ENCODE assay signal across 9 cellular contexts in genomic region chr17:31581491-31581890, GRCh38.
DNase-seq lines count a peak whose midpoint lies in the region; ATAC-seq, FAIRE-seq and TF ChIP-seq lines count a peak whose summit lies in the region.
"Had no signal": no experiment of that assay in that cellular context is flagged by ENCODE, and none has a peak within 500 bp of the region (broad histone marks: within the 10 kb centered on the region; RNA-seq: fewer than 3 reads in every experiment).

No MANE protein-coding gene starts in this region.

- H3K27me3 ChIP-seq in Panc1 (ENCODE audit: control insufficient read depth, insufficient read depth, low read length) = no peaks in the 10 kb centered on the region
- no peaks in the 10 kb centered on the region for H3K27me3 ChIP-seq in endothelial cell of umbilical vein (ENCODE audit: control insufficient read depth in 2 of 2, insufficient read depth in 2 of 2, low read length in 2 of 2)
- H3K27me3 ChIP-seq in muscle layer of colon (ENCODE audit: control insufficient read depth in 1 of 2, insufficient read depth in 2 of 2, low read length in 2 of 2) = no peaks in the 10 kb centered on the region
- H3K27me3 ChIP-seq in upper lobe of left lung = no peaks in the 10 kb centered on the region

- FAIRE-seq in endothelial cell of umbilical vein (lab: Jason Lieb, UNC) = peak; percentile 93

- H3K9me1 ChIP-seq in endothelial cell of umbilical vein (replicated peaks; ENCODE audit: control insufficient read depth, extremely low read depth, insufficient read depth, low read length) = no peaks in the 10 kb centered on the region

- POLR2A ChIA-PET in Panc1 (lab: Charles Lee) = interaction anchor here (0.5 to 1.0 kb wide), 2 partner anchors 17 to 28 kb away, joined by 3 to 7 read pairs; no protein-coding TSS in a partner anchor
- POLR2A ChIA-PET in endothelial cell of umbilical vein (lab: Charles Lee) = interaction anchor here (0.9 to 1.8 kb wide), 2 partner anchors 20 to 247 kb away, joined by 3 to 8 read pairs; no protein-coding TSS in a partner anchor

- H3K9ac ChIP-seq in endothelial cell of umbilical vein (replicated peaks; ENCODE audit: extremely low read depth, insufficient read depth, low read length) (peak overlapping the region; percentile 26), muscle layer of colon (ENCODE audit: low read length) (peak overlapping the region; percentile 27)
- H3K9ac ChIP-seq: KMS-11 had no signal

- TF ChIP-seq POLR2A in endothelial cell of umbilical vein (IDR thresholded peaks at IDR 0.05; ENCODE audit: low read depth, low read length) (no peak), upper lobe of left lung (IDR thresholded peaks at IDR 0.05) (no peak)

- H3K79me2 ChIP-seq in endothelial cell of umbilical vein (ENCODE audit: control insufficient read depth, insufficient read depth, low read length) = peaks cover 4% of the 10 kb centered on the region

- peak overlapping the region; percentile 33 for H3K4me2 ChIP-seq in endothelial cell of umbilical vein (ENCODE audit: insufficient read depth, low read length)
- H3K4me2 ChIP-seq: KMS-11 had no signal

- no peak for TF ChIP-seq CTCF in Panc1 (IDR thresholded peaks at IDR 0.05)
- no peak for TF ChIP-seq CTCF in endothelial cell of umbilical vein (IDR thresholded peaks at IDR 0.05; ENCODE audit: extremely low read depth in 1 of 2, insufficient read depth in 1 of 2, low read depth in 1 of 2, low read length in 2 of 2)
- no peak for TF ChIP-seq CTCF in upper lobe of left lung (IDR thresholded peaks at IDR 0.05)

- peak overlapping the region; percentile 84 for H3K27ac ChIP-seq in Panc1 (ENCODE audit: low read length)
- H3K27ac ChIP-seq in endothelial cell of umbilical vein (ENCODE audit: insufficient read depth, low read depth, low read length) = peak overlapping the region; percentile 59
- peak overlapping the region; percentile 79 for H3K27ac ChIP-seq in muscle layer of colon (ENCODE audit: low read depth, low read length)
- peak overlapping the region; percentile 79 to 89 (median 87) for H3K27ac ChIP-seq in upper lobe of left lung
- H3K27ac ChIP-seq: KMS-11 had no signal

- dilution Hi-C loops in endothelial cell of umbilical vein (cut with MboI; ENCODE audit: extremely low pct_ligation_motif_present, low sequenced_read_pairs) = no loop called here

- H3K4me3 ChIP-seq in Panc1 (ENCODE audit: low read depth in 2 of 2, low read length in 2 of 2) (no peak overlapping the region), endothelial cell of umbilical vein (replicated peaks in 1 of 3; ENCODE audit: insufficient read depth in 1 of 3, low read depth in 1 of 3, low read length in 3 of 3) (no peak overlapping the region), muscle layer of colon (ENCODE audit: low read depth in 1 of 2, low read length in 2 of 2) (peak overlapping the region in 1 of 2 donors; percentile 56), upper lobe of left lung (peak overlapping the region in 3 of 4 donors; percentile 21 to 37 (median 22))

- in situ Hi-C loops in Panc1 (cut with HindIII; ENCODE audit: low pct_unique_long_range_greater_than_20kb, low sequenced_read_pairs) = no loop called here

- DNase-seq in Panc1 (ENCODE audit: low read depth, low spot score) (no peak), endothelial cell of umbilical vein (ENCODE audit: low read depth, low spot score) (peak; percentile 60), upper lobe of left lung (peak in 1 of 2 donors; percentile 64), T-helper 2 cell (no peak)
- no peak for DNase-seq in NK-92 treated with Interleukin-12 subunit alpha and Interleukin-12 subunit beta, amount 100 ng/mL, for 24 hours (lab: John Stamatoyannopoulos, UW)
- DNase-seq: activated naive CD4-positive, alpha-beta T cell treated with Interleukin-2 at 50 U/mL for 16 hours had no signal

- no TSS peak for BruUV-seq in Panc1 (replicated peaks; lab: Mats Ljungman, UMichigan)
- no TSS peak for BruUV-seq in endothelial cell of umbilical vein (replicated peaks; lab: Mats Ljungman, UMichigan)

- H3K9me3 ChIP-seq in Panc1 (ENCODE audit: control insufficient read depth, insufficient read depth, low read depth, low read length) (no peaks in the 10 kb centered on the region), endothelial cell of umbilical vein (replicated peaks; ENCODE audit: control insufficient read depth, insufficient read depth, low read length) (no peaks in the 10 kb centered on the region), muscle layer of colon (ENCODE audit: low read length) (no peaks in the 10 kb centered on the region), upper lobe of left lung (no peaks in the 10 kb centered on the region)

- CTCF ChIA-PET in Panc1 (lab: Charles Lee) = interaction anchor here (0.5 to 1.3 kb wide), 2 partner anchors 107 to 260 kb away, joined by 5 to 6 read pairs; no protein-coding TSS in a partner anchor
- CTCF ChIA-PET in endothelial cell of umbilical vein (lab: Charles Lee) = interaction anchor here (0.9 to 3.9 kb wide), 8 partner anchors 15 to 320 kb away, joined by 3 to 33 read pairs (median 8); partner anchors contain the start of gene UTP6

- no peaks in the 10 kb centered on the region for H4K20me1 ChIP-seq in endothelial cell of umbilical vein (replicated peaks; ENCODE audit: control insufficient read depth, extremely low read depth, insufficient read depth, low read length)

- WGBS in upper lobe of left lung, 2 donors = 53 to 57% methylated on average over 4 of the region's 4 CpGs

- intact Hi-C loops in Panc1 (cut with micrococcal nuclease; ENCODE audit: unreplicated experiment) = no loop called here
- intact Hi-C loops in endothelial cell of umbilical vein (cut with micrococcal nuclease) = loop anchor here (1.0 kb wide), 3 partner anchors 15 to 141 kb away; no protein-coding TSS in a partner anchor

- no peak for TF ChIP-seq EP300 in upper lobe of left lung (IDR thresholded peaks at IDR 0.05)

- H2AFZ ChIP-seq in endothelial cell of umbilical vein (ENCODE audit: low read depth, low read length) = no peak overlapping the region

- peak; percentile 39 for ATAC-seq in Panc1
- ATAC-seq in upper lobe of left lung (ENCODE audit: low FRiP score in 2 of 2) = peak; percentile 40 to 65
- ATAC-seq in HG03469 (IDR thresholded peaks at IDR 0.05; ENCODE audit: unreplicated experiment) = no peak

- H3K4me1 ChIP-seq in Panc1 (ENCODE audit: control insufficient read depth, insufficient read depth, low read length) = peaks cover 43% of the 10 kb centered on the region
- peaks cover 57% of the 10 kb centered on the region for H3K4me1 ChIP-seq in endothelial cell of umbilical vein (ENCODE audit: control insufficient read depth, extremely low read depth, insufficient read depth, low read length)
- H3K4me1 ChIP-seq in muscle layer of colon (ENCODE audit: insufficient read depth, low read length) = peaks cover 35% of the 10 kb centered on the region
- peaks cover 36 to 44% (median 38%) of the 10 kb centered on the region in 4 donors for H3K4me1 ChIP-seq in upper lobe of left lung

- no peaks in the 10 kb centered on the region for H3K36me3 ChIP-seq in Panc1 (ENCODE audit: control insufficient read depth, insufficient read depth, low read length)
- H3K36me3 ChIP-seq in endothelial cell of umbilical vein (ENCODE audit: control insufficient read depth in 2 of 2, extremely low read depth in 1 of 2, insufficient read depth in 2 of 2, low read length in 2 of 2) = peaks cover 4 to 5% of the 10 kb centered on the region in 2 experiments
- no peaks in the 10 kb centered on the region for H3K36me3 ChIP-seq in muscle layer of colon (ENCODE audit: insufficient read depth, low read length)
- peaks cover 0 to 6% (median 0%) of the 10 kb centered on the region in 4 donors for H3K36me3 ChIP-seq in upper lobe of left lung

TF ChIP-seq in endothelial cell of umbilical vein, 7 proteins besides CTCF, POLR2A, EP300 and RAD21:
- TF ChIP-seq GATA2 (IDR thresholded peaks at IDR 0.05; ENCODE audit: insufficient read depth, insufficient read length, low read depth, low read length) (no peak), MAX (IDR thresholded peaks at IDR 0.05; ENCODE audit: insufficient read depth, insufficient read length) (no peak), POLR2AphosphoS5 (IDR thresholded peaks at IDR 0.05; ENCODE audit: insufficient read depth, low read depth, low read length) (no peak), MYC (IDR thresholded peaks at IDR 0.05; ENCODE audit: low read depth, low read length) (no peak), JUN (IDR thresholded peaks at IDR 0.05; ENCODE audit: borderline replicate concordance, insufficient read depth, insufficient read length, low read depth) (no peak), FOS (IDR thresholded peaks at IDR 0.05; ENCODE audit: borderline replicate concordance, insufficient read depth, low read length) (no peak)

Comparison
In these comparisons a context has a peak if more than half of its experiments do, and no peak if none do; other contexts are left out.
1. H3K4me3 ChIP-seq: peak in upper lobe of left lung (3 of 4); none in Panc1 (0 of 2) and endothelial cell of umbilical vein (0 of 3).
2. Peak in every context shown above with its lines, with median percentiles within 50 percentile points of each other: H3K27ac ChIP-seq.